28 cellular contexts compared by ENCODE assay signal in the genomic region with DNA sequence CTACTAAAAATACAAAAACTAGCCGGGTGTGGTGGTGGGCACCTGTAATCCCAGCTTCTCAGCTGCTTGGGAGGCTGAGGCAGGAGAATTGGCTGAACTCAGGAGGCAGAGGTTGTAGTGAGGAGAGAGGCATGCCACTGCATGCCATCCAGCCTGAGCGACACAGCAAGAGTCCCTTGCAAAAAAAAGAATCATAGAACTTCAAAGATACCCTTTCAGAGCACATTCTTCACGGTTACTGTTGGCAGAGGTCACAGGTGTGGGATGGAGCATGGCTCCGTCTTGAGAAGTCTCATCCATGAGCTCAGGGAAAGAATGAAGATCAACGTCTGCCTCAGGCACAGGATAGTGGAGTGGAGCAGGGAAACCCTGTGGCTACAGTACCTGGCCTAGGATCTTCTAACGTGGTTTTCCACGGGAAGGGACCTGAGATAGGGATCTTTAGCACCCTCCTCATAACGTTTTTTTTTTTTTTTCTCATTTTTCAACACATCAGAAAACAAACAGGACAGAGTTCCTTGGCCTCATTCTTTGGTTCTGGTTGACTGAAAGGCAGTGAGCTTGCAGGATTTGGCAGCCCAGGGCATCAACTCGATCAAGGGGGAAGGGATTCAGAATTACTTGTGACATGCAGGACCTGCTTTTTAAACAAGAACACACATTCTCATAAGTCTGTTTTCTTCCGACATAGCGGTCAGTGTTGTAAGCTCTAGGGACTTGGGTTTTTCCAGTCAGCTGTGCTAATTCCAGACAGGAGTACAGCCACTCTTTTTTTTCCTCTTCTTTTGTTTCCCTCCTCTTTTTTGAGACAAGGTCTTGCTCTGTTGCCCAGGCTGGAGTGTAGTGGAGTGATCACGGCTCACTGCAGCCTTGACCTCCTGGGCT. TPM values are rescaled to one million over a fixed set of nuclear protein-coding genes. Genes with fewer than 3 reads are reported as not detected.
DNase-seq lines count a peak whose midpoint lies in the region; ATAC-seq and TF ChIP-seq lines count a peak whose summit lies in the region.
"Had no signal": no experiment of that assay in that cellular context is flagged by ENCODE, and none has a peak within 500 bp of the region (broad histone marks: within the 10 kb centered on the region; RNA-seq: fewer than 3 reads in every experiment).

No MANE protein-coding gene starts in this region.

- POLR2A ChIA-PET in activated naive CD8-positive, alpha-beta T cell treated with anti-CD3 and anti-CD28 coated beads, Interleukin-2, amount 10 ng/mL, durations not matched to agents 7 days and 5 days (lab: Charles Lee), result no interaction called here

- TF ChIP-seq CTCF in nephron progenitor cell (IDR thresholded peaks at IDR 0.05) (no peak), thyroid gland (IDR thresholded peaks at IDR 0.05) (no peak)

- H3K27me3 Mint-ChIP-seq in activated naive CD8-positive, alpha-beta T cell treated with anti-CD3 and anti-CD28 coated beads, Interleukin-2, amount 10 ng/mL, durations not matched to agents 7 days and 5 days, result no peaks in the 10 kb centered on the region
- H3K27me3 Mint-ChIP-seq in activated naive CD8-positive, alpha-beta T cell treated with anti-CD3 and anti-CD28 coated beads for 36 hours, result no peaks in the 10 kb centered on the region
- peaks cover 3% of the 10 kb centered on the region for H3K27me3 Mint-ChIP-seq in nephron progenitor cell (ENCODE audit: low read depth, poor library complexity)
- H3K27me3 Mint-ChIP-seq: activated naive CD4-positive, alpha-beta T cell treated with anti-CD3 and anti-CD28 coated beads, Interleukin-2, amount 50 U/mL, for 24 hours; B cell; natural killer cell treated with Interleukin-12 subunit alpha and Interleukin-12 subunit beta and Interleukin-15 and Interleukin-18, amount 100 ng/mL, for 72 hours; stimulated activated naive B cell treated with anti-CD40 and anti-IgM and Interleukin-4, amounts not matched to agents 10 μg/mL and 1 μg/mL and 100 μg/mL, for 72 hours; T-helper 17 cell had no signal

- no peaks in the 10 kb centered on the region for H3K27me3 ChIP-seq in thyroid gland
- H3K27me3 ChIP-seq: ovary, right atrium auricular region had no signal

- TF ChIP-seq POLR2A in thyroid gland (IDR thresholded peaks at IDR 0.05), result no peak

- 56 to 69% methylated on average over 12 of the region's 12 CpGs for WGBS in thyroid gland, 2 donors

- H3K4me1 Mint-ChIP-seq in activated naive CD8-positive, alpha-beta T cell treated with anti-CD3 and anti-CD28 coated beads, Interleukin-2, amount 10 ng/mL, durations not matched to agents 7 days and 5 days, result no peaks in the 10 kb centered on the region
- no peaks in the 10 kb centered on the region for H3K4me1 Mint-ChIP-seq in activated naive CD8-positive, alpha-beta T cell treated with anti-CD3 and anti-CD28 coated beads for 36 hours
- H3K4me1 Mint-ChIP-seq in nephron progenitor cell, result no peaks in the 10 kb centered on the region
- H3K4me1 Mint-ChIP-seq: activated naive CD4-positive, alpha-beta T cell treated with anti-CD3 and anti-CD28 coated beads, Interleukin-2, amount 50 U/mL, for 24 hours; B cell; stimulated activated naive B cell treated with anti-CD40 and anti-IgM and Interleukin-4, amounts not matched to agents 10 μg/mL and 1 μg/mL and 100 μg/mL, for 72 hours; T-helper 17 cell had no signal

- no peaks in the 10 kb centered on the region for H3K9me3 ChIP-seq in thyroid gland
- H3K9me3 ChIP-seq: ovary, right atrium auricular region had no signal

- peaks cover 8 to 18% of the 10 kb centered on the region in 2 donors for H3K36me3 ChIP-seq in thyroid gland
- H3K36me3 ChIP-seq: ovary had no signal

- no peak for DNase-seq in activated naive CD8-positive, alpha-beta T cell treated with anti-CD3 and anti-CD28 coated beads, Interleukin-2, amount 10 ng/mL, durations not matched to agents 7 days and 5 days
- no peak for DNase-seq in activated naive CD8-positive, alpha-beta T cell treated with anti-CD3 and anti-CD28 coated beads for 36 hours
- DNase-seq in nephron progenitor cell (no peak), thyroid gland (peak; percentile 37 to 72), HUDEP-2 (lab: John Stamatoyannopoulos, UW; ENCODE audit: unreplicated experiment in 76 of 76) (no peak), DMS153 treated with DMSO at 0.1 percent for 48 hours (lab: John Stamatoyannopoulos, UW; ENCODE audit: unreplicated experiment) (no peak)
- DNase-seq in stimulated activated CD4-positive, alpha-beta T cell treated with anti-CD3 and anti-CD28 coated beads, Interleukin-15, amount 100 ng/mL, for 24 hours, result no peak
- DNase-seq: CD8-positive, alpha-beta T cell; central memory CD4-positive, alpha-beta T cell; GOT3; ovary; stimulated activated CD4-positive, alpha-beta T cell treated with anti-CD3 and anti-CD28 coated beads, Interleukin-4, amount 100 ng/mL, for 4 hours; stimulated activated naive B cell treated with anti-CD40 and anti-IgM and Interleukin-4, amounts not matched to agents 10 μg/mL and 1 μg/mL and 100 μg/mL, for 72 hours; T-helper 17 cell had no signal

- H3K4me1 ChIP-seq in thyroid gland, result no peaks in the 10 kb centered on the region
- H3K4me1 ChIP-seq: right atrium auricular region had no signal

- no peaks in the 10 kb centered on the region for H3K9me3 Mint-ChIP-seq in activated naive CD8-positive, alpha-beta T cell treated with anti-CD3 and anti-CD28 coated beads, Interleukin-2, amount 10 ng/mL, durations not matched to agents 7 days and 5 days
- no peaks in the 10 kb centered on the region for H3K9me3 Mint-ChIP-seq in activated naive CD8-positive, alpha-beta T cell treated with anti-CD3 and anti-CD28 coated beads for 36 hours
- no peaks in the 10 kb centered on the region for H3K9me3 Mint-ChIP-seq in nephron progenitor cell
- H3K9me3 Mint-ChIP-seq: activated naive CD4-positive, alpha-beta T cell treated with anti-CD3 and anti-CD28 coated beads, Interleukin-2, amount 50 U/mL, for 24 hours; CD8-positive, alpha-beta T cell; natural killer cell treated with Interleukin-12 subunit alpha and Interleukin-12 subunit beta and Interleukin-15 and Interleukin-18, amount 100 ng/mL, for 72 hours; stimulated activated naive B cell treated with anti-CD40 and anti-IgM and Interleukin-4, amounts not matched to agents 10 μg/mL and 1 μg/mL and 100 μg/mL, for 72 hours had no signal

- H3K4me3 Mint-ChIP-seq in activated naive CD8-positive, alpha-beta T cell treated with anti-CD3 and anti-CD28 coated beads, Interleukin-2, amount 10 ng/mL, durations not matched to agents 7 days and 5 days, result no peak overlapping the region
- H3K4me3 Mint-ChIP-seq in activated naive CD8-positive, alpha-beta T cell treated with anti-CD3 and anti-CD28 coated beads for 36 hours, result no peak overlapping the region
- no peak overlapping the region for H3K4me3 Mint-ChIP-seq in nephron progenitor cell
- H3K4me3 Mint-ChIP-seq: activated naive CD4-positive, alpha-beta T cell treated with anti-CD3 and anti-CD28 coated beads, Interleukin-2, amount 50 U/mL, for 24 hours; B cell; CD8-positive, alpha-beta T cell; natural killer cell treated with Interleukin-12 subunit alpha and Interleukin-12 subunit beta and Interleukin-15 and Interleukin-18, amount 100 ng/mL, for 72 hours; stimulated activated naive B cell treated with anti-CD40 and anti-IgM and Interleukin-4, amounts not matched to agents 10 μg/mL and 1 μg/mL and 100 μg/mL, for 72 hours; T-helper 17 cell had no signal

- intact Hi-C loops in thyroid gland (cut with DNase I), result no loop called here

- H3K27ac Mint-ChIP-seq in activated naive CD8-positive, alpha-beta T cell treated with anti-CD3 and anti-CD28 coated beads, Interleukin-2, amount 10 ng/mL, durations not matched to agents 7 days and 5 days, result peak overlapping the region; percentile 50
- H3K27ac Mint-ChIP-seq in activated naive CD8-positive, alpha-beta T cell treated with anti-CD3 and anti-CD28 coated beads for 36 hours, result no peak overlapping the region
- peak overlapping the region; percentile 96 for H3K27ac Mint-ChIP-seq in nephron progenitor cell
- H3K27ac Mint-ChIP-seq: activated naive CD4-positive, alpha-beta T cell treated with anti-CD3 and anti-CD28 coated beads, Interleukin-2, amount 50 U/mL, for 24 hours; B cell; natural killer cell treated with Interleukin-12 subunit alpha and Interleukin-12 subunit beta and Interleukin-15 and Interleukin-18, amount 100 ng/mL, for 72 hours; stimulated activated naive B cell treated with anti-CD40 and anti-IgM and Interleukin-4, amounts not matched to agents 10 μg/mL and 1 μg/mL and 100 μg/mL, for 72 hours; T-helper 17 cell had no signal

- ATAC-seq in activated naive CD8-positive, alpha-beta T cell treated with anti-CD3 and anti-CD28 coated beads, Interleukin-2, amount 10 ng/mL, durations not matched to agents 7 days and 5 days (ENCODE audit: low read depth), result no peak
- ATAC-seq: CD8-positive, alpha-beta T cell; natural killer cell treated with Interleukin-12 subunit alpha and Interleukin-12 subunit beta and Interleukin-15 and Interleukin-18, amount 100 ng/mL, for 72 hours; stimulated activated naive B cell treated with anti-CD40 and anti-IgM and Interleukin-4, amounts not matched to agents 10 μg/mL and 1 μg/mL and 100 μg/mL, for 72 hours; T-helper 17 cell had no signal

- H3K36me3 Mint-ChIP-seq in activated naive CD8-positive, alpha-beta T cell treated with anti-CD3 and anti-CD28 coated beads, Interleukin-2, amount 10 ng/mL, durations not matched to agents 7 days and 5 days, result peaks cover 30% of the 10 kb centered on the region
- H3K36me3 Mint-ChIP-seq in activated naive CD8-positive, alpha-beta T cell treated with anti-CD3 and anti-CD28 coated beads for 36 hours, result peaks cover 37% of the 10 kb centered on the region
- peaks cover 69% of the 10 kb centered on the region for H3K36me3 Mint-ChIP-seq in nephron progenitor cell (ENCODE audit: low read depth)

- no peak overlapping the region for H3K4me3 ChIP-seq in thyroid gland (replicated peaks in 1 of 3)
- H3K4me3 ChIP-seq: ovary, right atrium auricular region, SK-N-MC had no signal

- H3K27ac ChIP-seq in cingulate gyrus (ENCODE audit: low read depth, low read length), result peak overlapping the region; percentile 8
- H3K27ac ChIP-seq in thyroid gland, result peak overlapping the region; percentile 7 to 54 (median 34)
- H3K27ac ChIP-seq: ovary, right atrium auricular region, SK-N-MC had no signal

RNA-seq across cellular contexts. Expression of gene F2, which starts 22.8 kb away (rescaled TPM):
- not detected for total RNA-seq in activated naive CD8-positive, alpha-beta T cell treated with anti-CD3 and anti-CD28 coated beads, Interleukin-2, amount 10 ng/mL, durations not matched to agents 7 days and 5 days
- total RNA-seq in activated naive CD8-positive, alpha-beta T cell treated with anti-CD3 and anti-CD28 coated beads for 36 hours, result not detected
- not detected for total RNA-seq in thyroid gland
- total RNA-seq: A673; B cell; CD8-positive, alpha-beta T cell; dermis microvascular lymphatic vessel endothelial cell; fibroblast of lung; LHCN-M2; lower leg skin; mononuclear cell; NCI-H460; right atrium auricular region; RPMI7951; T-helper 17 cell had no signal

RNA-seq across cellular contexts. Expression of gene ZNF408, which starts 41.0 kb away (rescaled TPM):
- 10 to 100 TPM; 18.9 to 19.0 TPM for total RNA-seq in activated naive CD8-positive, alpha-beta T cell treated with anti-CD3 and anti-CD28 coated beads, Interleukin-2, amount 10 ng/mL, durations not matched to agents 7 days and 5 days
- total RNA-seq in activated naive CD8-positive, alpha-beta T cell treated with anti-CD3 and anti-CD28 coated beads for 36 hours, result 10 to 100 TPM; 12.9 to 15.1 TPM
- total RNA-seq in thyroid gland, result 10 to 100 TPM in 3 of 4 donors, 1 to 10 TPM in 1; 9.8 to 17.8 (median 12.5) TPM

RNA-seq across cellular contexts. Expression of gene ARHGAP1, which starts 41.4 kb away (rescaled TPM):
- 10 to 100 TPM; 62.5 to 68.0 TPM for total RNA-seq in activated naive CD8-positive, alpha-beta T cell treated with anti-CD3 and anti-CD28 coated beads, Interleukin-2, amount 10 ng/mL, durations not matched to agents 7 days and 5 days
- total RNA-seq in activated naive CD8-positive, alpha-beta T cell treated with anti-CD3 and anti-CD28 coated beads for 36 hours, result 10 to 100 TPM; 45.1 to 46.8 TPM
- 10 to 100 TPM; 30.8 to 57.9 (median 47.7) TPM for total RNA-seq in thyroid gland

Comparison
In these comparisons a context has a peak if more than half of its experiments do, and no peak if none do; other contexts are left out.
1. DNase-seq: peak in thyroid gland (2 of 2); none in activated naive CD8-positive, alpha-beta T cell treated with anti-CD3 and anti-CD28 coated beads, Interleukin-2, amount 10 ng/mL, durations not matched to agents 7 days and 5 days (single experiment), activated naive CD8-positive, alpha-beta T cell treated with anti-CD3 and anti-CD28 coated beads for 36 hours (single experiment), nephron progenitor cell (single experiment), stimulated activated CD4-positive, alpha-beta T cell treated with anti-CD3 and anti-CD28 coated beads, Interleukin-15, amount 100 ng/mL, for 24 hours (single experiment), HUDEP-2 (0 of 76) and DMS153 treated with DMSO at 0.1 percent for 48 hours (single experiment).